12 cellular contexts compared by ENCODE assay signal in genomic region chr7:15547320-15547719, GRCh38. TPM values are rescaled to one million over a fixed set of nuclear protein-coding genes. Genes with fewer than 3 reads are reported as not detected.
DNase-seq lines count a peak whose midpoint lies in the region; ATAC-seq and TF ChIP-seq lines count a peak whose summit lies in the region.
"Not testable (repeated sequence)": the region's sequence is repeated elsewhere in the genome, so short reads cannot be mapped to it uniquely, and the experiment has no call there.
"Had no signal": no experiment of that assay in that cellular context is flagged by ENCODE, and none has a peak within 500 bp of the region (broad histone marks: within the 10 kb centered on the region; RNA-seq: fewer than 3 reads in every experiment).

No MANE protein-coding gene starts in this region.

- H3K27me3 ChIP-seq in Caco-2 (replicated peaks; ENCODE audit: control insufficient read depth, insufficient read depth, low read length); endodermal cell (ENCODE audit: control insufficient read depth, insufficient read depth, low read length, poor library complexity, severe bottlenecking); hepatocyte; iPS-20b (ENCODE audit: insufficient read depth, low read length): not testable (repeated sequence)

- DNase-seq in Caco-2; HFFc6; WTC11 (ENCODE audit: low spot score); endodermal cell; hepatocyte (ENCODE audit: low spot score); neural crest cell (ENCODE audit: low read depth, low spot score); type B pancreatic cell (ENCODE audit: extremely low spot score, unreplicated experiment): not testable (repeated sequence)

- intact Hi-C loops in Caco-2 (cut with micrococcal nuclease; ENCODE audit: unreplicated experiment), result not testable (repeated sequence)

- not testable (repeated sequence) for H3K9me2 ChIP-seq in hepatocyte (replicated peaks; ENCODE audit: insufficient read depth)

- not testable (repeated sequence) for H3K36me3 ChIP-seq in Caco-2 (ENCODE audit: control insufficient read depth, insufficient read depth, low read length); endodermal cell (ENCODE audit: control insufficient read depth, insufficient read depth, low read length); hepatocyte (replicated peaks; ENCODE audit: insufficient read depth, low read depth); iPS-20b (ENCODE audit: insufficient read depth, low read depth, low read length)

- H3K4me3 Mint-ChIP-seq in Caco-2 (ENCODE audit: unreplicated experiment) (peak overlapping the region; percentile 55), HFFc6 (peak overlapping the region; percentile 85), WTC11 (peak overlapping the region; percentile 77), endodermal cell (peak overlapping the region; percentile 74), neural crest cell (peak overlapping the region; percentile 80), type B pancreatic cell (peak overlapping the region; percentile 78)

- peak overlapping the region; percentile 43 for H2AFZ ChIP-seq in hepatocyte

- not testable (repeated sequence) for H3K9ac ChIP-seq in endodermal cell (ENCODE audit: extremely low read depth, low read length, poor library complexity, severe bottlenecking); iPS-20b (ENCODE audit: low read depth, low read length)

- not testable (repeated sequence) for BruUV-seq in Caco-2 (replicated peaks; lab: Mats Ljungman, UMichigan)

- not testable (repeated sequence) for H3K4me1 ChIP-seq in Caco-2; endodermal cell (ENCODE audit: control insufficient read depth, insufficient read depth, low read length); hepatocyte (ENCODE audit: insufficient read depth); iPS-20b (ENCODE audit: insufficient read depth, low read length)

- H3K4me3 ChIP-seq in Caco-2 (ENCODE audit: low read depth, low read length), result peak overlapping the region; percentile 13; the same call in 1 of the 2 replicates
- not testable (repeated sequence) for H3K4me3 ChIP-seq in endodermal cell (ENCODE audit: low read length); hepatocyte
- peak overlapping the region; percentile 9; the same call in 1 of the 2 replicates for H3K4me3 ChIP-seq in iPS-20b (ENCODE audit: low read length)

- H3K27ac ChIP-seq in endodermal cell (ENCODE audit: low read depth, low read length); hepatocyte; iPS-20b (ENCODE audit: low read length): not testable (repeated sequence)

- H3K79me2 ChIP-seq in hepatocyte, result not testable (repeated sequence)

- H3K27me3 Mint-ChIP-seq in Caco-2 (ENCODE audit: insufficient read depth, unreplicated experiment); HFFc6 (ENCODE audit: insufficient read depth); WTC11 (ENCODE audit: low read depth); endodermal cell (ENCODE audit: insufficient read depth); neural crest cell (ENCODE audit: low read depth); type B pancreatic cell: not testable (repeated sequence)

- H3K9me3 Mint-ChIP-seq in Caco-2 (ENCODE audit: unreplicated experiment); HFFc6; WTC11; neural crest cell; type B pancreatic cell: not testable (repeated sequence)
- H3K9me3 Mint-ChIP-seq in endodermal cell, result peaks cover 12% of the 10 kb centered on the region

- CTCF ChIA-PET in Caco-2 (lab: Charles Lee); WTC11 (lab: Charles Lee): not testable (repeated sequence)

- H3K27ac Mint-ChIP-seq in Caco-2 (ENCODE audit: unreplicated experiment); HFFc6: not testable (repeated sequence)
- H3K27ac Mint-ChIP-seq in WTC11 (peak overlapping the region; percentile 83), endodermal cell (peak overlapping the region; percentile 98), neural crest cell (ENCODE audit: unreplicated experiment) (peak overlapping the region; percentile 94), type B pancreatic cell (peak overlapping the region; percentile 51)

- not testable (repeated sequence) for H3K9me3 ChIP-seq in Caco-2; endodermal cell (ENCODE audit: control insufficient read depth, low read length); hepatocyte (ENCODE audit: low read depth); iPS-20b (ENCODE audit: insufficient read depth, low read depth, low read length)

- ATAC-seq in WTC11, result not testable (repeated sequence)

- not testable (repeated sequence) for H3K4me1 Mint-ChIP-seq in Caco-2 (ENCODE audit: low read depth, unreplicated experiment); HFFc6 (ENCODE audit: low read depth); endodermal cell; neural crest cell; type B pancreatic cell (ENCODE audit: unreplicated experiment)
- peaks cover 14% of the 10 kb centered on the region for H3K4me1 Mint-ChIP-seq in WTC11

- H4K20me1 ChIP-seq in hepatocyte (ENCODE audit: insufficient read depth, poor library complexity, severe bottlenecking), result not testable (repeated sequence)

- H3K4me2 ChIP-seq in hepatocyte, result peak overlapping the region; percentile 62

- H3K36me3 Mint-ChIP-seq in Caco-2 (ENCODE audit: insufficient read depth, unreplicated experiment); HFFc6 (ENCODE audit: low read depth); WTC11; endodermal cell (ENCODE audit: low read depth); neural crest cell (ENCODE audit: low read depth); type B pancreatic cell: not testable (repeated sequence)

- 92 to 100% methylated on average over 7 to 18 of the region's 29 CpGs for whole genome bisulfite sequencing in endodermal cell (ENCODE audit: insufficient coverage in 1 of 2, insufficient read length in 1 of 2), 2 experiments
- WGBS in hepatocyte (ENCODE audit: low lambda C conversion rate, missing lambda C conversion rate), result 43% methylated on average over 22 of the region's 29 CpGs

- TF ChIP-seq CTCF in Caco-2 (IDR thresholded peaks at IDR 0.05; ENCODE audit: insufficient read depth in 1 of 2, low read depth in 1 of 2, low read length in 1 of 2, severe bottlenecking in 1 of 2, unreplicated experiment in 1 of 2); HFFc6 (IDR thresholded peaks at IDR 0.05); WTC11 (IDR thresholded peaks at IDR 0.05); endodermal cell (conservative IDR thresholded peaks at IDR 0.05); hepatocyte (IDR thresholded peaks at IDR 0.05; ENCODE audit: poor library complexity); neural crest cell (conservative IDR thresholded peaks at IDR 0.05); type B pancreatic cell (conservative IDR thresholded peaks at IDR 0.05): not testable (repeated sequence)

- POLR2A ChIA-PET in Caco-2 (lab: Charles Lee); WTC11 (lab: Charles Lee): not testable (repeated sequence)

RNA-seq across cellular contexts. Expression of gene AGMO, which starts 14.5 kb away (rescaled TPM):
- 0.16 and 0.28 TPM in 2 replicates for total RNA-seq in Caco-2 (2022)
- total RNA-seq in HFFc6 (2021; fragmentation: NEBNext Ultra II Directional; extraction: Animal tissue kit (Norgen Biotek cat#: 25700)), result under 1 TPM in 2 of 6 experiments, not detected in 4; 0.07 to 0.09 TPM
- 0.77 to 1.1 TPM (median 1.0 TPM) in 3 replicates for total RNA-seq in WTC11 (2021)
- 1 to 10 TPM in 1 of 2 donors, not detected in 1; 1.9 TPM for total RNA-seq in endodermal cell
- polyA plus RNA-seq in endodermal cell (2013, experiment 1 of 2), result not detected
- not detected for polyA plus RNA-seq in endodermal cell (2013, experiment 2 of 2)
- total RNA-seq in hepatocyte, result 7.3 and 8.0 TPM in 2 replicates
- 4.0 and 6.5 TPM in 2 replicates for polyA plus RNA-seq in hepatocyte
- 0.51 and 1.0 TPM in 2 replicates for total RNA-seq in neural crest cell
- 0.41 and 1.0 TPM in 2 replicates for total RNA-seq in type B pancreatic cell (ENCODE audit: low replicate concordance)
- total RNA-seq: A673; CD8-positive, alpha-beta T cell had no signal
- polyA plus RNA-seq: BJ, CD14-positive monocyte had no signal
